ENCODE assay signal across 30 cellular contexts in genomic region chr16:83937922-83938875, GRCh38. TPM values are rescaled to one million over a fixed set of nuclear protein-coding genes. Genes with fewer than 3 reads are reported as not detected.
A peak's percentile ranks its signal among the peaks of the same experiment; 100 is the strongest.
DNase-seq lines count a peak whose midpoint lies in the region; ATAC-seq, FAIRE-seq and TF ChIP-seq lines count a peak whose summit lies in the region.
"Had no signal": no experiment of that assay in that cellular context is flagged by ENCODE, and none has a peak within 500 bp of the region (broad histone marks: within the 10 kb centered on the region; RNA-seq: fewer than 3 reads in every experiment).

No MANE protein-coding gene starts in this region.

- TF ChIP-seq RAD21 in HepG2 (CRISPR knock-in tag; IDR thresholded peaks at IDR 0.05): no peak

- POLR2A ChIA-PET in activated CD8-positive, alpha-beta T cell treated with anti-CD3 and anti-CD28 coated beads, Interleukin-2, amount 10 ng/mL, durations not matched to agents 7 days and 5 days (lab: Charles Lee): no interaction called here
- POLR2A ChIA-PET in activated CD8-positive, alpha-beta T cell treated with anti-CD3 and anti-CD28 coated beads for 36 hours (lab: Charles Lee): no interaction called here
- POLR2A ChIA-PET in HepG2 (lab: Yijun Ruan, JAX): interaction anchor here (1.0 to 1.3 kb wide), 3 partner anchors 8 to 16 kb away, joined by 4 to 9 read pairs (median 5); partner anchors contain the start of gene OSGIN1
- POLR2A ChIA-PET in PC-3 (lab: Charles Lee; ENCODE audit: unreplicated experiment): no interaction called here

- H3K4me3 ChIP-seq in astrocyte (ENCODE audit: insufficient read depth, low read depth, low read length) (no peak overlapping the region), HepG2 (replicated peaks in 1 of 3; ENCODE audit: insufficient read depth in 1 of 3, low read depth in 2 of 3, low read length in 3 of 3) (no peak overlapping the region), spleen (no peak overlapping the region), PC-3 (ENCODE audit: low read length) (no peak overlapping the region)
- H3K4me3 ChIP-seq: PC-9, SJSA1 had no signal

- H3K79me2 ChIP-seq in astrocyte (ENCODE audit: insufficient read depth, low read length) (no peaks in the 10 kb centered on the region), HepG2 (ENCODE audit: insufficient read depth, low read length) (no peaks in the 10 kb centered on the region), PC-3 (ENCODE audit: low read length) (no peaks in the 10 kb centered on the region)

- no TSS peak for BruUV-seq in HepG2 (replicated peaks; lab: Mats Ljungman, UMichigan)
- BruUV-seq in PC-3 (replicated peaks; lab: Mats Ljungman, UMichigan): no TSS peak

- H3K9me3 ChIP-seq in astrocyte (ENCODE audit: insufficient read depth, low read depth, low read length) (no peaks in the 10 kb centered on the region), HepG2 (ENCODE audit: low read length) (no peaks in the 10 kb centered on the region), spleen (no peaks in the 10 kb centered on the region), PC-3 (ENCODE audit: low read length) (no peaks in the 10 kb centered on the region)
- H3K9me3 ChIP-seq: BE2C, SJSA1 had no signal

- no peak overlapping the region for H3K9ac ChIP-seq in astrocyte (ENCODE audit: low read length)
- H3K9ac ChIP-seq in HepG2 (ENCODE audit: insufficient read depth, low read depth, low read length): no peak overlapping the region
- no peak overlapping the region for H3K9ac ChIP-seq in PC-3 (ENCODE audit: low read length)

- FAIRE-seq in astrocyte (lab: Jason Lieb, UNC) (no peak), HepG2 (lab: Jason Lieb, UNC) (no peak)
- FAIRE-seq: GM12892 had no signal

- TF ChIP-seq EP300 in HepG2 (IDR thresholded peaks at IDR 0.05; ENCODE audit: low read depth in 2 of 2, low read length in 2 of 2) (no peak), HepG2 (CRISPR knock-in tag; IDR thresholded peaks at IDR 0.05; ENCODE audit: borderline replicate concordance) (no peak)

- no peaks in the 10 kb centered on the region for H3K9me3 Mint-ChIP-seq in activated CD8-positive, alpha-beta T cell treated with anti-CD3 and anti-CD28 coated beads, Interleukin-2, amount 10 ng/mL, durations not matched to agents 7 days and 5 days (ENCODE audit: insufficient read depth)
- H3K9me3 Mint-ChIP-seq in activated CD8-positive, alpha-beta T cell treated with anti-CD3 and anti-CD28 coated beads for 36 hours: no peaks in the 10 kb centered on the region
- peaks cover 5% of the 10 kb centered on the region for H3K9me3 Mint-ChIP-seq in astrocyte (ENCODE audit: unreplicated experiment)

- peaks cover 7% of the 10 kb centered on the region for H3K4me1 ChIP-seq in astrocyte (ENCODE audit: insufficient read depth, low read length)
- H3K4me1 ChIP-seq in HepG2 (ENCODE audit: insufficient read depth, low read length): peaks cover 67% of the 10 kb centered on the region
- H3K4me1 ChIP-seq in spleen: peaks cover 0 to 32% (median 11%) of the 10 kb centered on the region in 6 donors
- H3K4me1 ChIP-seq in PC-3 (ENCODE audit: insufficient read depth, low read length): no peaks in the 10 kb centered on the region
- H3K4me1 ChIP-seq: BE2C had no signal

- no peak for ATAC-seq in activated CD8-positive, alpha-beta T cell treated with anti-CD3 and anti-CD28 coated beads, Interleukin-2, amount 10 ng/mL, durations not matched to agents 7 days and 5 days
- ATAC-seq in activated CD8-positive, alpha-beta T cell treated with anti-CD3 and anti-CD28 coated beads for 36 hours: no peak
- ATAC-seq in HepG2 (peak; percentile 58), PC-3 (no peak)
- ATAC-seq: HCT116 had no signal

- no peak for DNase-seq in activated CD8-positive, alpha-beta T cell treated with anti-CD3 and anti-CD28 coated beads, Interleukin-2, amount 10 ng/mL, durations not matched to agents 7 days and 5 days
- DNase-seq in activated CD8-positive, alpha-beta T cell treated with anti-CD3 and anti-CD28 coated beads for 36 hours: no peak
- DNase-seq in astrocyte (ENCODE audit: low read depth) (no peak), HepG2 (ENCODE audit: low spot score) (peak; percentile 62), spleen (no peak), occipital lobe (lab: John Stamatoyannopoulos, UW) (no peak), PC-3 (no peak)
- DNase-seq: BE2C; Calu3; CD8-positive, alpha-beta memory T cell; DMS153; DND-41; Kasumi-1; MV-4-11; NCI-H1105; NCI-H1436 treated with DMSO at 0.1 percent for 48 hours; NCI-H1930; NCI-H2107; NCI-H446; NCI-H524 treated with DMSO at 0.1 percent for 48 hours; NCI-H82; NK-92 treated with Interleukin-12 subunit alpha and Interleukin-12 subunit beta, amount 100 ng/mL, for 24 hours; PC-9; Right ventricle myocardium superior had no signal

- H3K27ac Mint-ChIP-seq in activated CD8-positive, alpha-beta T cell treated with anti-CD3 and anti-CD28 coated beads, Interleukin-2, amount 10 ng/mL, durations not matched to agents 7 days and 5 days: peak overlapping the region; percentile 18
- H3K27ac Mint-ChIP-seq in activated CD8-positive, alpha-beta T cell treated with anti-CD3 and anti-CD28 coated beads for 36 hours: no peak overlapping the region
- peak overlapping the region; percentile 6 for H3K27ac Mint-ChIP-seq in astrocyte (ENCODE audit: unreplicated experiment)
- H3K27ac Mint-ChIP-seq: CD8-positive, alpha-beta memory T cell had no signal

- H3K27ac ChIP-seq in astrocyte (ENCODE audit: low read depth, low read length): no peak overlapping the region
- H3K27ac ChIP-seq in HepG2 (ENCODE audit: extremely low read length, insufficient read depth, low read length): no peak overlapping the region
- peak overlapping the region in 5 of 8 donors; percentile 53 to 67 (median 57) for H3K27ac ChIP-seq in spleen
- no peak overlapping the region for H3K27ac ChIP-seq in PC-3 (ENCODE audit: low read length)
- H3K27ac ChIP-seq: 22Rv1, PC-9, SJSA1 had no signal

- H3K4me1 Mint-ChIP-seq in activated CD8-positive, alpha-beta T cell treated with anti-CD3 and anti-CD28 coated beads, Interleukin-2, amount 10 ng/mL, durations not matched to agents 7 days and 5 days (ENCODE audit: low read depth): peaks cover 9% of the 10 kb centered on the region
- peaks cover 7% of the 10 kb centered on the region for H3K4me1 Mint-ChIP-seq in activated CD8-positive, alpha-beta T cell treated with anti-CD3 and anti-CD28 coated beads for 36 hours (ENCODE audit: low read depth)
- peaks cover 20% of the 10 kb centered on the region for H3K4me1 Mint-ChIP-seq in astrocyte (ENCODE audit: low read depth, unreplicated experiment)

- H3K27me3 Mint-ChIP-seq in activated CD8-positive, alpha-beta T cell treated with anti-CD3 and anti-CD28 coated beads, Interleukin-2, amount 10 ng/mL, durations not matched to agents 7 days and 5 days (ENCODE audit: low read depth): no peaks in the 10 kb centered on the region
- no peaks in the 10 kb centered on the region for H3K27me3 Mint-ChIP-seq in activated CD8-positive, alpha-beta T cell treated with anti-CD3 and anti-CD28 coated beads for 36 hours
- H3K27me3 Mint-ChIP-seq in astrocyte (ENCODE audit: low read depth, unreplicated experiment): peaks cover 20% of the 10 kb centered on the region

- H3K4me3 Mint-ChIP-seq in activated CD8-positive, alpha-beta T cell treated with anti-CD3 and anti-CD28 coated beads, Interleukin-2, amount 10 ng/mL, durations not matched to agents 7 days and 5 days: no peak overlapping the region
- no peak overlapping the region for H3K4me3 Mint-ChIP-seq in activated CD8-positive, alpha-beta T cell treated with anti-CD3 and anti-CD28 coated beads for 36 hours
- no peak overlapping the region for H3K4me3 Mint-ChIP-seq in astrocyte (ENCODE audit: unreplicated experiment)
- H3K4me3 Mint-ChIP-seq: CD8-positive, alpha-beta memory T cell had no signal

- in situ Hi-C loops in HepG2 (cut with HindIII; ENCODE audit: extremely low pct_ligation_motif_present, low pct_unique_long_range_greater_than_20kb): no loop called here

- no peaks in the 10 kb centered on the region for H4K20me1 ChIP-seq in astrocyte (ENCODE audit: insufficient read depth, low read length)
- H4K20me1 ChIP-seq in HepG2 (ENCODE audit: insufficient read depth, low read length): no peaks in the 10 kb centered on the region
- H4K20me1 ChIP-seq in PC-3 (ENCODE audit: low read length): no peaks in the 10 kb centered on the region

- TF ChIP-seq CTCF in activated CD8-positive, alpha-beta T cell treated with anti-CD3 and anti-CD28 coated beads for 36 hours (IDR thresholded peaks at IDR 0.05): no peak
- TF ChIP-seq CTCF in astrocyte (IDR thresholded peaks at IDR 0.05; ENCODE audit: insufficient read depth, low read depth, low read length): no peak
- TF ChIP-seq CTCF in HepG2 (CRISPR knock-in tag; IDR thresholded peaks at IDR 0.05): no peak
- TF ChIP-seq CTCF in spleen (IDR thresholded peaks at IDR 0.05 in 8 of 11, conservative IDR thresholded peaks at IDR 0.05 in 3 of 11): no peak
- TF ChIP-seq CTCF in PC-3 (conservative IDR thresholded peaks at IDR 0.05; ENCODE audit: low read depth, low read length): no peak

- intact Hi-C loops in activated CD8-positive, alpha-beta T cell treated with anti-CD3 and anti-CD28 coated beads for 36 hours (cut with micrococcal nuclease): no loop called here
- intact Hi-C loops in HepG2 (cut with micrococcal nuclease; ENCODE audit: unreplicated experiment): no loop called here
- intact Hi-C loops in spleen (cut with DNase I; ENCODE audit: low total_unique reads): no loop called here
- intact Hi-C loops in PC-3 (cut with micrococcal nuclease): no loop called here

- peaks cover 3% of the 10 kb centered on the region for H3K27me3 ChIP-seq in astrocyte (ENCODE audit: insufficient read depth, low read length)
- H3K27me3 ChIP-seq in HepG2 (ENCODE audit: control insufficient read depth in 1 of 2, insufficient read depth in 2 of 2, low read length in 2 of 2): peaks cover 8 to 54% of the 10 kb centered on the region in 2 experiments; a peak in 3 of 5 replicates
- H3K27me3 ChIP-seq in spleen (replicated peaks in 1 of 7): no peaks in the 10 kb centered on the region
- no peaks in the 10 kb centered on the region for H3K27me3 ChIP-seq in PC-3 (ENCODE audit: low read length)
- H3K27me3 ChIP-seq: BE2C, SJSA1 had no signal

- WGBS in HepG2 (ENCODE audit: low lambda C conversion rate): 25% methylated on average over 17 of the region's 17 CpGs
- WGBS in spleen, 5 donors: 88 to 94% (median 91%) methylated on average over 17 of the region's 17 CpGs

- peaks cover 2% of the 10 kb centered on the region for H3K36me3 Mint-ChIP-seq in activated CD8-positive, alpha-beta T cell treated with anti-CD3 and anti-CD28 coated beads, Interleukin-2, amount 10 ng/mL, durations not matched to agents 7 days and 5 days (ENCODE audit: low read depth)
- no peaks in the 10 kb centered on the region for H3K36me3 Mint-ChIP-seq in activated CD8-positive, alpha-beta T cell treated with anti-CD3 and anti-CD28 coated beads for 36 hours (ENCODE audit: low read depth)
- peaks cover 11% of the 10 kb centered on the region for H3K36me3 Mint-ChIP-seq in astrocyte (ENCODE audit: low read depth, unreplicated experiment)

- H2AFZ ChIP-seq in astrocyte (ENCODE audit: low read depth, low read length) (no peak overlapping the region), HepG2 (ENCODE audit: low read length) (no peak overlapping the region), PC-3 (ENCODE audit: low read length) (no peak overlapping the region)
- H2AFZ ChIP-seq: PC-9 had no signal

- H3K36me3 ChIP-seq in astrocyte (ENCODE audit: insufficient read depth, low read length) (no peaks in the 10 kb centered on the region), HepG2 (replicated peaks in 1 of 2; ENCODE audit: control insufficient read depth in 1 of 2, insufficient read depth in 2 of 2, low read length in 2 of 2) (no peaks in the 10 kb centered on the region), spleen (no peaks in the 10 kb centered on the region), PC-3 (ENCODE audit: low read depth, low read length) (no peaks in the 10 kb centered on the region)
- H3K36me3 ChIP-seq: BE2C, SJSA1 had no signal

- TF ChIP-seq POLR2A in HepG2 (IDR thresholded peaks at IDR 0.05; ENCODE audit: insufficient read depth in 1 of 2, low read depth in 2 of 2, low read length in 2 of 2): no peak
- no peak for TF ChIP-seq POLR2A in spleen (IDR thresholded peaks at IDR 0.05)

- H3K4me2 ChIP-seq in astrocyte (ENCODE audit: low read length) (no peak overlapping the region), HepG2 (ENCODE audit: low read depth, low read length) (no peak overlapping the region), PC-3 (ENCODE audit: low read length) (no peak overlapping the region)
- H3K4me2 ChIP-seq: PC-9 had no signal

- no peaks in the 10 kb centered on the region for H3K9me2 ChIP-seq in PC-3 (replicated peaks; ENCODE audit: low read length)

- CTCF ChIA-PET in activated CD8-positive, alpha-beta T cell treated with anti-CD3 and anti-CD28 coated beads, Interleukin-2, amount 10 ng/mL, durations not matched to agents 7 days and 5 days (lab: Charles Lee): interaction anchor here (0.8 to 1.0 kb wide), 2 partner anchors 12 to 111 kb away, joined by 3 read pairs; no protein-coding TSS in a partner anchor
- CTCF ChIA-PET in activated CD8-positive, alpha-beta T cell treated with anti-CD3 and anti-CD28 coated beads for 36 hours (lab: Charles Lee): interaction anchor here (1.1 to 2.3 kb wide), 2 partner anchors 11 to 19 kb away, joined by 4 to 9 read pairs; no protein-coding TSS in a partner anchor
- CTCF ChIA-PET in HepG2 (lab: Yijun Ruan, JAX; ENCODE audit: low intra/inter-chr PET ratio, low total read pairs): no interaction called here
- CTCF ChIA-PET in PC-3 (lab: Charles Lee): no interaction called here

- H3F3A ChIP-seq in PC-3 (ENCODE audit: low read length, unreplicated experiment): no peaks in the 10 kb centered on the region

RNA-seq across cellular contexts. Expression of gene OSGIN1, which starts 14.8 kb away (rescaled TPM):
- under 1 TPM; 0.24 to 0.26 TPM for total RNA-seq in activated CD8-positive, alpha-beta T cell treated with anti-CD3 and anti-CD28 coated beads, Interleukin-2, amount 10 ng/mL, durations not matched to agents 7 days and 5 days
- total RNA-seq in activated CD8-positive, alpha-beta T cell treated with anti-CD3 and anti-CD28 coated beads for 36 hours: under 1 TPM; 0.56 to 0.67 TPM
- total RNA-seq in astrocyte (0.60 and 0.79 TPM in 2 replicates), HepG2 (2016; rRNA removed; fragmentation: Illumina TruSeq; extraction: Trizol) (18.1 and 27.1 TPM in 2 replicates), spleen (10 to 100 TPM in 2 of 7 donors, 1 to 10 TPM in 5; 4.7 to 13.5 (median 9.5) TPM), occipital lobe (0.31 TPM), PC-3 (2014; rRNA removed) (6.6 and 9.8 TPM in 2 replicates)
- 11.4 and 11.5 TPM in 2 replicates for total RNA-seq in HepG2 (2016; cell fraction: cytosol; rRNA removed; fragmentation: Illumina TruSeq; extraction: Trizol; ENCODE audit: low read depth)
- total RNA-seq in HepG2 (2016; cell fraction: insoluble cytoplasmic fraction; rRNA removed; fragmentation: Illumina TruSeq; extraction: Trizol): 18.2 and 24.7 TPM in 2 replicates
- 21.9 and 22.1 TPM in 2 replicates for total RNA-seq in HepG2 (2016; cell fraction: membrane; rRNA removed; fragmentation: Illumina TruSeq; extraction: Trizol)
- 32.7 and 36.4 TPM in 2 replicates for total RNA-seq in HepG2 (2016; cell fraction: nucleus; rRNA removed; fragmentation: Illumina TruSeq; extraction: Trizol)
- polyA plus RNA-seq in HepG2 (2011; rRNA removed) (20.5 and 26.5 TPM in 2 replicates), spleen (10 to 100 TPM in 1 of 3 donors, 1 to 10 TPM in 2; 2.3 to 13.2 (median 6.1) TPM)
- polyA plus RNA-seq in HepG2 (2011; cell fraction: cytosol; rRNA removed): 14.6 and 23.2 TPM in 2 replicates
- 50.0 and 59.1 TPM in 2 replicates for polyA plus RNA-seq in HepG2 (2011; cell fraction: nucleus; rRNA removed)
- polyA plus RNA-seq in HepG2 (2012): 20.8 and 24.1 TPM in 2 replicates
- 5.0 and 5.2 TPM in 2 replicates for polyA plus RNA-seq in HepG2 (2016; cell fraction: cytosol; fragmentation: Illumina TruSeq; extraction: Trizol; ENCODE audit: low read depth)
- polyA plus RNA-seq in HepG2 (2016; cell fraction: insoluble cytoplasmic fraction; fragmentation: Illumina TruSeq; extraction: Trizol; ENCODE audit: low read depth): 24.2 and 30.6 TPM in 2 replicates
- 6.9 and 8.0 TPM in 2 replicates for polyA plus RNA-seq in HepG2 (2016; cell fraction: membrane; fragmentation: Illumina TruSeq; extraction: Trizol; ENCODE audit: low read depth)
- 47.7 and 49.4 TPM in 2 replicates for polyA plus RNA-seq in HepG2 (2016; cell fraction: nucleus; fragmentation: Illumina TruSeq; extraction: Trizol; ENCODE audit: insufficient read depth, low read depth)
- 5.0 and 29.3 TPM in 2 replicates for polyA minus RNA-seq in HepG2 (2011; rRNA and poly(A)+ RNA removed; ENCODE audit: low replicate concordance)
- 11.4 and 16.2 TPM in 2 replicates for polyA minus RNA-seq in HepG2 (2011; cell fraction: cytosol; rRNA and poly(A)+ RNA removed)
- polyA minus RNA-seq in HepG2 (2011; cell fraction: nucleus; rRNA and poly(A)+ RNA removed): 49.3 and 51.1 TPM in 2 replicates

RNA-seq across cellular contexts. Expression of gene NECAB2, which starts 29.8 kb away (rescaled TPM):
- not detected for total RNA-seq in activated CD8-positive, alpha-beta T cell treated with anti-CD3 and anti-CD28 coated beads, Interleukin-2, amount 10 ng/mL, durations not matched to agents 7 days and 5 days
- total RNA-seq in activated CD8-positive, alpha-beta T cell treated with anti-CD3 and anti-CD28 coated beads for 36 hours: not detected
- total RNA-seq in astrocyte (0.32 and 1.1 TPM in 2 replicates), HepG2 (2016; rRNA removed; fragmentation: Illumina TruSeq; extraction: Trizol) (0.49 TPM in 1 of 2 replicates, not detected in the other), spleen (1 to 10 TPM in 3 of 7 donors, under 1 TPM in 1, not detected in 3; 0.95 to 3.1 (median 1.6) TPM), occipital lobe (1.9 TPM), PC-3 (2014; rRNA removed) (0.22 and 2.0 TPM in 2 replicates)
- total RNA-seq in HepG2 (2016; cell fraction: cytosol; rRNA removed; fragmentation: Illumina TruSeq; extraction: Trizol; ENCODE audit: low read depth): not detected in 2 replicates
- not detected in 2 replicates for total RNA-seq in HepG2 (2016; cell fraction: insoluble cytoplasmic fraction; rRNA removed; fragmentation: Illumina TruSeq; extraction: Trizol)
- not detected in 2 replicates for total RNA-seq in HepG2 (2016; cell fraction: membrane; rRNA removed; fragmentation: Illumina TruSeq; extraction: Trizol)
- total RNA-seq in HepG2 (2016; cell fraction: nucleus; rRNA removed; fragmentation: Illumina TruSeq; extraction: Trizol): not detected in 2 replicates
- polyA plus RNA-seq in HepG2 (2011; rRNA removed) (0.21 TPM in 1 of 2 replicates, not detected in the other), spleen (under 1 TPM in 2 of 3 donors, not detected in 1; 0.16 to 0.20 TPM)
- polyA plus RNA-seq in HepG2 (2011; cell fraction: cytosol; rRNA removed): 0.05 TPM in 1 of 2 replicates, not detected in the other
- polyA plus RNA-seq in HepG2 (2011; cell fraction: nucleus; rRNA removed): 0.77 and 1.2 TPM in 2 replicates
- polyA plus RNA-seq in HepG2 (2012): not detected in 2 replicates
- not detected in 2 replicates for polyA plus RNA-seq in HepG2 (2016; cell fraction: cytosol; fragmentation: Illumina TruSeq; extraction: Trizol; ENCODE audit: low read depth)
- not detected in 2 replicates for polyA plus RNA-seq in HepG2 (2016; cell fraction: insoluble cytoplasmic fraction; fragmentation: Illumina TruSeq; extraction: Trizol; ENCODE audit: low read depth)
- polyA plus RNA-seq in HepG2 (2016; cell fraction: membrane; fragmentation: Illumina TruSeq; extraction: Trizol; ENCODE audit: low read depth): not detected in 2 replicates
- not detected in 2 replicates for polyA plus RNA-seq in HepG2 (2016; cell fraction: nucleus; fragmentation: Illumina TruSeq; extraction: Trizol; ENCODE audit: insufficient read depth, low read depth)
- 0.21 TPM in 1 of 2 replicates, not detected in the other for polyA minus RNA-seq in HepG2 (2011; rRNA and poly(A)+ RNA removed; ENCODE audit: low replicate concordance)
- polyA minus RNA-seq in HepG2 (2011; cell fraction: cytosol; rRNA and poly(A)+ RNA removed): not detected in 2 replicates
- polyA minus RNA-seq in HepG2 (2011; cell fraction: nucleus; rRNA and poly(A)+ RNA removed): 0.62 TPM in 1 of 2 replicates, not detected in the other
- total RNA-seq: CD8-positive, alpha-beta memory T cell; M059J; RPMI7951; SJSA1 had no signal
- polyA plus RNA-seq: CD8-positive, alpha-beta memory T cell had no signal

RNA-seq across cellular contexts. Expression of gene MLYCD, which starts 39.3 kb away (rescaled TPM):
- 1 to 10 TPM; 4.2 to 4.3 TPM for total RNA-seq in activated CD8-positive, alpha-beta T cell treated with anti-CD3 and anti-CD28 coated beads, Interleukin-2, amount 10 ng/mL, durations not matched to agents 7 days and 5 days
- 1 to 10 TPM; 3.5 to 3.7 TPM for total RNA-seq in activated CD8-positive, alpha-beta T cell treated with anti-CD3 and anti-CD28 coated beads for 36 hours
- total RNA-seq in astrocyte (2.7 and 2.8 TPM in 2 replicates), HepG2 (2016; rRNA removed; fragmentation: Illumina TruSeq; extraction: Trizol) (2.8 and 4.0 TPM in 2 replicates), spleen (10 to 100 TPM in 4 of 7 donors, 1 to 10 TPM in 3; 6.1 to 14.3 (median 10.1) TPM), occipital lobe (3.6 TPM), PC-3 (2014; rRNA removed) (0.95 and 1.2 TPM in 2 replicates)
- total RNA-seq in HepG2 (2016; cell fraction: cytosol; rRNA removed; fragmentation: Illumina TruSeq; extraction: Trizol; ENCODE audit: low read depth): 0.79 and 0.91 TPM in 2 replicates
- 2.6 and 3.4 TPM in 2 replicates for total RNA-seq in HepG2 (2016; cell fraction: insoluble cytoplasmic fraction; rRNA removed; fragmentation: Illumina TruSeq; extraction: Trizol)
- 1.7 and 1.9 TPM in 2 replicates for total RNA-seq in HepG2 (2016; cell fraction: membrane; rRNA removed; fragmentation: Illumina TruSeq; extraction: Trizol)
- 3.8 and 4.8 TPM in 2 replicates for total RNA-seq in HepG2 (2016; cell fraction: nucleus; rRNA removed; fragmentation: Illumina TruSeq; extraction: Trizol)
- polyA plus RNA-seq in HepG2 (2011; rRNA removed) (1.8 and 2.0 TPM in 2 replicates), spleen (1 to 10 TPM; 2.0 to 2.9 (median 2.1) TPM)
- polyA plus RNA-seq in HepG2 (2011; cell fraction: cytosol; rRNA removed): 1.4 and 1.5 TPM in 2 replicates
- 5.0 and 5.9 TPM in 2 replicates for polyA plus RNA-seq in HepG2 (2011; cell fraction: nucleus; rRNA removed)
- 1.5 and 2.0 TPM in 2 replicates for polyA plus RNA-seq in HepG2 (2012)
- polyA plus RNA-seq in HepG2 (2016; cell fraction: cytosol; fragmentation: Illumina TruSeq; extraction: Trizol; ENCODE audit: low read depth): 0.28 and 0.36 TPM in 2 replicates
- 3.1 and 3.6 TPM in 2 replicates for polyA plus RNA-seq in HepG2 (2016; cell fraction: insoluble cytoplasmic fraction; fragmentation: Illumina TruSeq; extraction: Trizol; ENCODE audit: low read depth)
- polyA plus RNA-seq in HepG2 (2016; cell fraction: membrane; fragmentation: Illumina TruSeq; extraction: Trizol; ENCODE audit: low read depth): 0.69 and 0.76 TPM in 2 replicates
- polyA plus RNA-seq in HepG2 (2016; cell fraction: nucleus; fragmentation: Illumina TruSeq; extraction: Trizol; ENCODE audit: insufficient read depth, low read depth): 4.2 and 4.4 TPM in 2 replicates
- 1.8 and 5.1 TPM in 2 replicates for polyA minus RNA-seq in HepG2 (2011; rRNA and poly(A)+ RNA removed; ENCODE audit: low replicate concordance)
- polyA minus RNA-seq in HepG2 (2011; cell fraction: cytosol; rRNA and poly(A)+ RNA removed): 0.79 and 1.4 TPM in 2 replicates
- polyA minus RNA-seq in HepG2 (2011; cell fraction: nucleus; rRNA and poly(A)+ RNA removed): 8.5 and 8.8 TPM in 2 replicates

Comparison
In these comparisons a context has a peak if more than half of its experiments do, and no peak if none do; other contexts are left out.
1. H3K27ac ChIP-seq: peak in spleen (5 of 8); none in astrocyte (single experiment), HepG2 (single experiment) and PC-3 (single experiment).
2. CTCF ChIA-PET loops: an anchor here in activated CD8-positive, alpha-beta T cell treated with anti-CD3 and anti-CD28 coated beads, Interleukin-2, amount 10 ng/mL, durations not matched to agents 7 days and 5 days (0.8 to 1.0 kb wide) and activated CD8-positive, alpha-beta T cell treated with anti-CD3 and anti-CD28 coated beads for 36 hours (1.1 to 2.3 kb wide); none called in HepG2 and PC-3.